23 cellular contexts compared by ENCODE assay signal in the genomic region with DNA sequence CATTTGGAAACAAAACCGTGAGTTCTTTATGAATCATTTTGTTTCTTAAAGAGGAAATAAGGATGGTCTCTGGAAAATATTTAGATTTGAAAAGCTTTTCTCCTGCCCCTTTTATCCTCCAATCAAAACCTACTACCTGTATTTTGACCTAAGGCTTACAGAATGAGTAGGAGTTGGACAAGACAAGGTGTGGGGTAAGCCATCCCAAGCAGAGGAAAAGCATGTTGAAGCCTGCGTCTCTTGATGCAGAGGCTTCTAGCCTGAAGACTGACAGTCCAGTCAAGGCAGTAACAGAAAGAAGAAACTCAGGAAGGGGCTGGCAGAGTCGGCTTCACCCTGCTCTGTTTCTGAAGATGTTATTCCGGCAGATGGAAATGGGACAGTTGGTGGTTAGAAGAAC.
DNase-seq lines count a peak whose midpoint lies in the region; FAIRE-seq and TF ChIP-seq lines count a peak whose summit lies in the region.
"Had no signal": no experiment of that assay in that cellular context is flagged by ENCODE, and none has a peak within 500 bp of the region (broad histone marks: within the 10 kb centered on the region; RNA-seq: fewer than 3 reads in every experiment).

No MANE protein-coding gene starts in this region.

- H2AFZ ChIP-seq in mammary epithelial cell (ENCODE audit: low read depth, low read length) (no peak overlapping the region), neural progenitor cell (replicated peaks) (peak overlapping the region; percentile 9)

- H3K27me3 ChIP-seq in mammary epithelial cell (ENCODE audit: insufficient read depth, low read length) (no peaks in the 10 kb centered on the region), bronchial epithelial cell (ENCODE audit: control insufficient read depth, insufficient read depth, low read length) (no peaks in the 10 kb centered on the region), neural progenitor cell (no peaks in the 10 kb centered on the region)
- H3K27me3 ChIP-seq: BE2C, BLaER1 had no signal

- no peak overlapping the region for H3K4me3 ChIP-seq in mammary epithelial cell (replicated peaks in 1 of 3; ENCODE audit: insufficient read depth in 1 of 3, low read depth in 2 of 3, low read length in 3 of 3)
- no peak overlapping the region for H3K4me3 ChIP-seq in bronchial epithelial cell (ENCODE audit: low read depth, low read length)
- no peak overlapping the region for H3K4me3 ChIP-seq in neural progenitor cell
- H3K4me3 ChIP-seq: BLaER1 had no signal

- intact Hi-C loops in mammary epithelial cell (cut with micrococcal nuclease) = no loop called here

- no peak for FAIRE-seq in bronchial epithelial cell (lab: Jason Lieb, UNC)
- FAIRE-seq: A204.1, G401.6, GM12891, GM19239 had no signal

- in situ Hi-C loops in mammary epithelial cell (cut with MboI; ENCODE audit: low sequenced_read_pairs in 2 of 2) = no loop called here

- H3K36me3 ChIP-seq in mammary epithelial cell (ENCODE audit: insufficient read depth, low read length) (no peaks in the 10 kb centered on the region), bronchial epithelial cell (ENCODE audit: control insufficient read depth, insufficient read depth, low read length) (no peaks in the 10 kb centered on the region), neural progenitor cell (no peaks in the 10 kb centered on the region)
- H3K36me3 ChIP-seq: BE2C, BLaER1 had no signal

- H3K9ac ChIP-seq in mammary epithelial cell (ENCODE audit: insufficient read depth, low read length) (no peak overlapping the region), neural progenitor cell (no peak overlapping the region)
- H3K9ac ChIP-seq: BLaER1 had no signal

- no peaks in the 10 kb centered on the region for H4K20me1 ChIP-seq in mammary epithelial cell (ENCODE audit: insufficient read depth, low read length)
- H4K20me1 ChIP-seq in neural progenitor cell (ENCODE audit: low read depth) = no peaks in the 10 kb centered on the region
- H4K20me1 ChIP-seq: BLaER1 had no signal

- CTCF ChIA-PET in mammary epithelial cell (lab: Charles Lee; ENCODE audit: low non-redundant PET) = no interaction called here

- H3K9me3 ChIP-seq in mammary epithelial cell (replicated peaks; ENCODE audit: insufficient read depth, low read length) (no peaks in the 10 kb centered on the region), neural progenitor cell (ENCODE audit: low read depth) (no peaks in the 10 kb centered on the region)
- H3K9me3 ChIP-seq: BE2C, BLaER1 had no signal

- H3K27ac Mint-ChIP-seq in neural progenitor cell = no peak overlapping the region
- H3K27ac Mint-ChIP-seq: CD14-positive monocyte; CD4-positive, alpha-beta memory T cell; CD4-positive, CD25-positive, alpha-beta regulatory T cell; CD8-positive, alpha-beta memory T cell had no signal

- dilution Hi-C loops in mammary epithelial cell (cut with HindIII; ENCODE audit: low sequenced_read_pairs) = no loop called here

- no peak overlapping the region for H3K4me3 Mint-ChIP-seq in neural progenitor cell
- H3K4me3 Mint-ChIP-seq: CD14-positive monocyte; CD4-positive, alpha-beta memory T cell; CD4-positive, CD25-positive, alpha-beta regulatory T cell; CD8-positive, alpha-beta memory T cell had no signal

- peaks cover 21% of the 10 kb centered on the region for H3K4me1 Mint-ChIP-seq in neural progenitor cell
- H3K4me1 Mint-ChIP-seq: CD14-positive monocyte; CD4-positive, alpha-beta memory T cell; CD4-positive, CD25-positive, alpha-beta regulatory T cell; CD8-positive, alpha-beta memory T cell had no signal

- no peaks in the 10 kb centered on the region for H3F3A ChIP-seq in neural progenitor cell (ENCODE audit: low read depth)

- peaks cover 4% of the 10 kb centered on the region for H3K27me3 Mint-ChIP-seq in neural progenitor cell (ENCODE audit: insufficient read depth, low read depth)
- H3K27me3 Mint-ChIP-seq: CD4-positive, alpha-beta memory T cell; CD4-positive, CD25-positive, alpha-beta regulatory T cell; CD8-positive, alpha-beta memory T cell had no signal

- H3K9me3 Mint-ChIP-seq in neural progenitor cell = no peaks in the 10 kb centered on the region

- no TSS peak for BruUV-seq in mammary epithelial cell (replicated peaks; lab: Mats Ljungman, UMichigan)

- no peaks in the 10 kb centered on the region for H3K36me3 Mint-ChIP-seq in neural progenitor cell
- H3K36me3 Mint-ChIP-seq: CD14-positive monocyte; CD4-positive, alpha-beta memory T cell; CD4-positive, CD25-positive, alpha-beta regulatory T cell; CD8-positive, alpha-beta memory T cell had no signal

- H3K4me2 ChIP-seq in mammary epithelial cell (ENCODE audit: insufficient read depth, low read depth, low read length) = no peak overlapping the region
- H3K4me2 ChIP-seq in neural progenitor cell = no peak overlapping the region
- H3K4me2 ChIP-seq: BLaER1 had no signal

- DNase-seq in mammary epithelial cell = peak; percentile 35
- peak; percentile 73 for DNase-seq in bronchial epithelial cell (ENCODE audit: low read depth)
- no peak for DNase-seq in neural progenitor cell (ENCODE audit: low spot score)
- DNase-seq in NCI-H82 (lab: John Stamatoyannopoulos, UW) = no peak
- DNase-seq in NCI-H748 (lab: John Stamatoyannopoulos, UW; ENCODE audit: unreplicated experiment) = no peak
- DNase-seq: 8988T; ACHN; BE2C; C1 segment of cervical spinal cord; CD4-positive, alpha-beta memory T cell; CD4-positive, CD25-positive, alpha-beta regulatory T cell; CD8-positive, alpha-beta memory T cell; COR-L47; DMS 273 treated with DMSO at 0.1 percent for 48 hours; DMS153; DMS79 treated with DMSO at 0.1 percent for 48 hours; GF-D8 had no signal

- peaks cover 16% of the 10 kb centered on the region for H3K4me1 ChIP-seq in mammary epithelial cell (ENCODE audit: insufficient read depth, low read length)
- H3K4me1 ChIP-seq in neural progenitor cell = peaks cover 6% of the 10 kb centered on the region
- H3K4me1 ChIP-seq: BE2C, BLaER1 had no signal

- no peak for TF ChIP-seq CTCF in mammary epithelial cell (conservative IDR thresholded peaks at IDR 0.05 in 1 of 2, IDR thresholded peaks at IDR 0.05 in 1 of 2; ENCODE audit: extremely low read depth in 1 of 2, insufficient read depth in 1 of 2, low read depth in 1 of 2, low read length in 2 of 2)
- TF ChIP-seq CTCF in bronchial epithelial cell (IDR thresholded peaks at IDR 0.05; ENCODE audit: insufficient read depth, low read length, severe bottlenecking) = no peak
- no peak for TF ChIP-seq CTCF in neural progenitor cell (IDR thresholded peaks at IDR 0.05)

- H3K79me2 ChIP-seq in mammary epithelial cell (ENCODE audit: insufficient read depth, low read length) (no peaks in the 10 kb centered on the region), neural progenitor cell (ENCODE audit: low read depth) (no peaks in the 10 kb centered on the region)

- 49% methylated on average over 3 of the region's 4 CpGs for WGBS in mammary epithelial cell (ENCODE audit: low coverage, missing lambda C conversion rate)

- H3K27ac ChIP-seq in mammary epithelial cell (ENCODE audit: insufficient read depth, low read depth, low read length) = no peak overlapping the region
- H3K27ac ChIP-seq in neural progenitor cell = no peak overlapping the region
- H3K27ac ChIP-seq: BLaER1 had no signal

Comparison
In these comparisons a context has a peak if more than half of its experiments do, and no peak if none do; other contexts are left out.
1. DNase-seq: peak in mammary epithelial cell (single experiment) and bronchial epithelial cell (single experiment); none in neural progenitor cell (single experiment), NCI-H82 (single experiment) and NCI-H748 (single experiment).